ENCODE assay signal across 6 cellular contexts in genomic region chr10:97596101-97597055, GRCh38. TPM values are rescaled to one million over a fixed set of nuclear protein-coding genes. Genes with fewer than 3 reads are reported as not detected.
DNase-seq lines count a peak whose midpoint lies in the region; ATAC-seq, FAIRE-seq and TF ChIP-seq lines count a peak whose summit lies in the region.

No MANE protein-coding gene starts in this region.

- no peaks in the 10 kb centered on the region for H3K79me2 ChIP-seq in K562 (ENCODE audit: control insufficient read depth, insufficient read depth, low read length)

- no peak for TF ChIP-seq EP300 in K562 (IDR thresholded peaks at IDR 0.05; ENCODE audit: low read length)

- no peaks in the 10 kb centered on the region for H3K9me1 ChIP-seq in K562 (ENCODE audit: control insufficient read depth, insufficient read depth, low read length)

- peak overlapping the region; percentile 86 for H2AFZ ChIP-seq in K562 (ENCODE audit: low read depth, low read length)

- CTCF ChIA-PET in K562 (lab: Yijun Ruan, JAX; ENCODE audit: low intra/inter-chr PET ratio) = no interaction called here

- no peak for TF ChIP-seq RAD21 in K562 (CRISPR knock-in tag; conservative IDR thresholded peaks at IDR 0.05 in 1 of 2, IDR thresholded peaks at IDR 0.05 in 1 of 2)

- ATAC-seq in K562 (peak; percentile 71), HG03521 (IDR thresholded peaks at IDR 0.05; ENCODE audit: unreplicated experiment) (no peak), GM19467 (IDR thresholded peaks at IDR 0.05; ENCODE audit: unreplicated experiment) (no peak)

- H3K4me3 ChIP-seq in K562 = no peak overlapping the region
- H3K4me3 ChIP-seq in mesodermal cell (ENCODE audit: extremely low read depth, insufficient read depth, low read length, poor library complexity, severe bottlenecking) = no peak overlapping the region

- no peak overlapping the region for H3K4me2 ChIP-seq in K562 (ENCODE audit: insufficient read depth, low read length)

- 48% methylated on average over 8 of the region's 10 CpGs for WGBS in K562 (ENCODE audit: insufficient coverage, low coverage, missing lambda C conversion rate)
- 70 to 73% methylated on average over 6 to 7 of the region's 10 CpGs for WGBS in mesodermal cell (ENCODE audit: insufficient coverage in 2 of 2), 2 experiments

- no peaks in the 10 kb centered on the region for H3K27me3 ChIP-seq in K562 (ENCODE audit: control insufficient read depth in 2 of 2, insufficient read depth in 2 of 2, low read length in 2 of 2)

- H3K9ac ChIP-seq in K562 (ENCODE audit: insufficient read depth in 1 of 2, low read depth in 2 of 2, low read length in 2 of 2) = peak overlapping the region in 1 of 2 experiments; percentile 45; a peak in 2 of 4 replicates

- no peaks in the 10 kb centered on the region for H4K20me1 ChIP-seq in K562 (replicated peaks; ENCODE audit: control insufficient read depth, insufficient read depth, low read length)

- no peaks in the 10 kb centered on the region for H3K36me3 ChIP-seq in K562 (ENCODE audit: control insufficient read depth, insufficient read depth, low read length)
- no peaks in the 10 kb centered on the region for H3K36me3 ChIP-seq in mesodermal cell (ENCODE audit: control insufficient read depth, insufficient read depth, low read length)

- BruUV-seq in K562 (replicated peaks; lab: Mats Ljungman, UMichigan) = no TSS peak

- DNase-seq in Caki2 (ENCODE audit: low read depth) (peak; percentile 85), K562 (ENCODE audit: extremely low read depth in 1 of 4, low spot score in 3 of 4) (peak in 2 of 4 experiments; percentile 23 to 56), SIG-M5 (lab: John Stamatoyannopoulos, UW) (no peak)

- no peak for TF ChIP-seq CTCF in K562 (IDR thresholded peaks at IDR 0.05 in 2 of 3, conservative IDR thresholded peaks at IDR 0.05 in 1 of 3; ENCODE audit: insufficient read depth in 2 of 3, low read depth in 1 of 3, low read length in 3 of 3)

- POLR2A ChIA-PET in K562 (lab: Yijun Ruan, JAX) = interaction anchor here (0.9 to 1.4 kb wide), 2 partner anchors 12 to 130 kb away, joined by 3 to 6 read pairs; no protein-coding TSS in a partner anchor

- H3K4me1 ChIP-seq in K562 (replicated peaks in 1 of 2; ENCODE audit: control insufficient read depth in 2 of 2, insufficient read depth in 2 of 2, low read length in 2 of 2) (peaks cover 17 to 23% of the 10 kb centered on the region in 2 experiments), mesodermal cell (ENCODE audit: control insufficient read depth, insufficient read depth, low read length, poor library complexity, severe bottlenecking) (peaks cover 23% of the 10 kb centered on the region)

- in situ Hi-C loops in Caki2 (cut with HindIII; ENCODE audit: low pct_unique_long_range_greater_than_20kb, low sequenced_read_pairs) = no loop called here
- in situ Hi-C loops in K562 (cut with MboI) = no loop called here

- intact Hi-C loops in K562 (cut with micrococcal nuclease) = no loop called here

- H3K27ac ChIP-seq in K562 (ENCODE audit: extremely low read depth, low read depth, low read length) = peak overlapping the region; percentile 22; the same call in 1 of the 3 replicates
- H3K27ac ChIP-seq in mesodermal cell (ENCODE audit: low read depth, low read length, severe bottlenecking) = peak overlapping the region; percentile 96

- H3K9me3 ChIP-seq in K562 (replicated peaks; ENCODE audit: control insufficient read depth, insufficient read depth, low read depth, low read length) (no peaks in the 10 kb centered on the region), mesodermal cell (ENCODE audit: control insufficient read depth, low read length) (no peaks in the 10 kb centered on the region)

- TF ChIP-seq POLR2A in K562 (conservative IDR thresholded peaks at IDR 0.05) = no peak

- peak; percentile 69 for FAIRE-seq in K562 (lab: Jason Lieb, UNC)

RNA-seq across cellular contexts. Expression of gene C10orf62, which starts 6.9 kb away (rescaled TPM):
- total RNA-seq in Caki2 (2014; rRNA removed; shearing (Covaris generic); ENCODE audit: low replicate concordance) = 0.41 TPM in 1 of 2 replicates, not detected in the other
- total RNA-seq in K562 (2011; cell fraction: chromatin; rRNA removed; ENCODE audit: low replicate concordance) = not detected in 2 replicates
- total RNA-seq in K562 (2011; cell fraction: nucleolus; rRNA removed) = not detected in 2 replicates
- total RNA-seq in K562 (2011; cell fraction: nucleoplasm; rRNA removed) = not detected in 2 replicates
- not detected in 2 replicates for total RNA-seq in K562 (2014; rRNA removed)
- total RNA-seq in K562 (2014; rRNA removed; fragmentation: Illumina TruSeq; extraction: Trizol) = not detected in 2 replicates
- not detected in 2 replicates for total RNA-seq in K562 (2015; rRNA removed; fragmentation: Illumina TruSeq; extraction: Trizol)
- total RNA-seq in K562 (2021) = not detected in 2 replicates
- polyA plus RNA-seq in K562 (2011; rRNA removed) = not detected in 2 replicates
- not detected in 2 replicates for polyA plus RNA-seq in K562 (2011; cell fraction: cytosol; rRNA removed)
- polyA plus RNA-seq in K562 (2011; cell fraction: nucleus; rRNA removed) = not detected in 2 replicates
- not detected in 2 replicates for polyA plus RNA-seq in K562 (2012)
- not detected in 2 replicates for polyA plus RNA-seq in K562 (2014; fragmentation: Illumina TruSeq; extraction: Trizol)
- not detected for polyA plus RNA-seq in K562 (2014; fragmentation: Nextera tagmentation; extraction: Ambion mirVana)
- polyA plus RNA-seq in K562 (2014; rRNA removed) = not detected in 2 replicates
- polyA minus RNA-seq in K562 (2011; rRNA and poly(A)+ RNA removed) = not detected in 2 replicates
- polyA minus RNA-seq in K562 (2011; cell fraction: cytosol; rRNA and poly(A)+ RNA removed) = not detected in 2 replicates
- polyA minus RNA-seq in K562 (2011; cell fraction: nucleus; rRNA and poly(A)+ RNA removed) = not detected in 2 replicates
- not detected for polyA plus RNA-seq in mesodermal cell (2013, experiment 1 of 2)
- polyA plus RNA-seq in mesodermal cell (2013, experiment 2 of 2) = not detected

RNA-seq across cellular contexts. Expression of gene HOGA1, which starts 12.2 kb away (rescaled TPM):
- total RNA-seq in Caki2 (2014; rRNA removed; shearing (Covaris generic); ENCODE audit: low replicate concordance) = 70.8 and 91.3 TPM in 2 replicates
- total RNA-seq in K562 (2011; cell fraction: chromatin; rRNA removed; ENCODE audit: low replicate concordance) = not detected in 2 replicates
- not detected in 2 replicates for total RNA-seq in K562 (2011; cell fraction: nucleolus; rRNA removed)
- total RNA-seq in K562 (2011; cell fraction: nucleoplasm; rRNA removed) = not detected in 2 replicates
- total RNA-seq in K562 (2014; rRNA removed) = not detected in 2 replicates
- not detected in 2 replicates for total RNA-seq in K562 (2014; rRNA removed; fragmentation: Illumina TruSeq; extraction: Trizol)
- not detected in 2 replicates for total RNA-seq in K562 (2015; rRNA removed; fragmentation: Illumina TruSeq; extraction: Trizol)
- not detected in 2 replicates for total RNA-seq in K562 (2021)
- not detected in 2 replicates for polyA plus RNA-seq in K562 (2011; rRNA removed)
- polyA plus RNA-seq in K562 (2011; cell fraction: cytosol; rRNA removed) = not detected in 2 replicates
- polyA plus RNA-seq in K562 (2011; cell fraction: nucleus; rRNA removed) = not detected in 2 replicates
- polyA plus RNA-seq in K562 (2012) = 0.03 TPM in 1 of 2 replicates, not detected in the other
- not detected in 2 replicates for polyA plus RNA-seq in K562 (2014; fragmentation: Illumina TruSeq; extraction: Trizol)
- polyA plus RNA-seq in K562 (2014; fragmentation: Nextera tagmentation; extraction: Ambion mirVana) = not detected
- polyA plus RNA-seq in K562 (2014; rRNA removed) = not detected in 2 replicates
- polyA minus RNA-seq in K562 (2011; rRNA and poly(A)+ RNA removed) = not detected in 2 replicates
- not detected in 2 replicates for polyA minus RNA-seq in K562 (2011; cell fraction: cytosol; rRNA and poly(A)+ RNA removed)
- not detected in 2 replicates for polyA minus RNA-seq in K562 (2011; cell fraction: nucleus; rRNA and poly(A)+ RNA removed)
- 0.74 TPM for polyA plus RNA-seq in mesodermal cell (2013, experiment 1 of 2)
- 1.3 TPM for polyA plus RNA-seq in mesodermal cell (2013, experiment 2 of 2)

RNA-seq across cellular contexts. Expression of gene ANKRD2, which starts 23.8 kb away (rescaled TPM):
- total RNA-seq in Caki2 (2014; rRNA removed; shearing (Covaris generic); ENCODE audit: low replicate concordance) = 15.6 and 19.4 TPM in 2 replicates
- not detected in 2 replicates for total RNA-seq in K562 (2011; cell fraction: chromatin; rRNA removed; ENCODE audit: low replicate concordance)
- total RNA-seq in K562 (2011; cell fraction: nucleolus; rRNA removed) = not detected in 2 replicates
- not detected in 2 replicates for total RNA-seq in K562 (2011; cell fraction: nucleoplasm; rRNA removed)
- total RNA-seq in K562 (2014; rRNA removed) = not detected in 2 replicates
- not detected in 2 replicates for total RNA-seq in K562 (2014; rRNA removed; fragmentation: Illumina TruSeq; extraction: Trizol)
- not detected in 2 replicates for total RNA-seq in K562 (2015; rRNA removed; fragmentation: Illumina TruSeq; extraction: Trizol)
- total RNA-seq in K562 (2021) = not detected in 2 replicates
- not detected in 2 replicates for polyA plus RNA-seq in K562 (2011; rRNA removed)
- not detected in 2 replicates for polyA plus RNA-seq in K562 (2011; cell fraction: cytosol; rRNA removed)
- polyA plus RNA-seq in K562 (2011; cell fraction: nucleus; rRNA removed) = not detected in 2 replicates
- not detected in 2 replicates for polyA plus RNA-seq in K562 (2012)
- not detected in 2 replicates for polyA plus RNA-seq in K562 (2014; fragmentation: Illumina TruSeq; extraction: Trizol)
- polyA plus RNA-seq in K562 (2014; fragmentation: Nextera tagmentation; extraction: Ambion mirVana) = not detected
- not detected in 2 replicates for polyA plus RNA-seq in K562 (2014; rRNA removed)
- not detected in 2 replicates for polyA minus RNA-seq in K562 (2011; rRNA and poly(A)+ RNA removed)
- polyA minus RNA-seq in K562 (2011; cell fraction: cytosol; rRNA and poly(A)+ RNA removed) = not detected in 2 replicates
- not detected in 2 replicates for polyA minus RNA-seq in K562 (2011; cell fraction: nucleus; rRNA and poly(A)+ RNA removed)
- polyA plus RNA-seq in mesodermal cell (2013, experiment 1 of 2) = not detected
- not detected for polyA plus RNA-seq in mesodermal cell (2013, experiment 2 of 2)

RNA-seq across cellular contexts. Expression of gene MORN4, which starts 36.9 kb away (rescaled TPM):
- 8.2 and 10.5 TPM in 2 replicates for total RNA-seq in Caki2 (2014; rRNA removed; shearing (Covaris generic); ENCODE audit: low replicate concordance)
- 12.5 and 13.3 TPM in 2 replicates for total RNA-seq in K562 (2011; cell fraction: chromatin; rRNA removed; ENCODE audit: low replicate concordance)
- 9.8 and 11.2 TPM in 2 replicates for total RNA-seq in K562 (2011; cell fraction: nucleolus; rRNA removed)
- total RNA-seq in K562 (2011; cell fraction: nucleoplasm; rRNA removed) = 12.8 and 17.4 TPM in 2 replicates
- total RNA-seq in K562 (2014; rRNA removed) (8.8 and 10.9 TPM in 2 replicates), K562 (2014; rRNA removed; fragmentation: Illumina TruSeq; extraction: Trizol) (10.7 and 11.0 TPM in 2 replicates), K562 (2015; rRNA removed; fragmentation: Illumina TruSeq; extraction: Trizol) (7.1 and 8.3 TPM in 2 replicates), K562 (2021) (11.4 and 12.1 TPM in 2 replicates)
- polyA plus RNA-seq in K562 (2011; rRNA removed) (23.9 and 27.6 TPM in 2 replicates), K562 (2014; fragmentation: Illumina TruSeq; extraction: Trizol) (14.7 and 19.3 TPM in 2 replicates), K562 (2014; fragmentation: Nextera tagmentation; extraction: Ambion mirVana) (10 to 100 TPM; 10.4 to 11.7 TPM), K562 (2014; rRNA removed) (18.3 and 28.1 TPM in 2 replicates)
- 18.1 and 28.7 TPM in 2 replicates for polyA plus RNA-seq in K562 (2011; cell fraction: cytosol; rRNA removed)
- polyA plus RNA-seq in K562 (2011; cell fraction: nucleus; rRNA removed) = 11.7 and 17.4 TPM in 2 replicates
- polyA plus RNA-seq in K562 (2012) = 13.1 and 15.7 TPM in 2 replicates
- polyA minus RNA-seq in K562 (2011; rRNA and poly(A)+ RNA removed) = 8.1 and 10.0 TPM in 2 replicates
- 3.1 and 4.8 TPM in 2 replicates for polyA minus RNA-seq in K562 (2011; cell fraction: cytosol; rRNA and poly(A)+ RNA removed)
- 1.9 and 3.0 TPM in 2 replicates for polyA minus RNA-seq in K562 (2011; cell fraction: nucleus; rRNA and poly(A)+ RNA removed)
- 17.3 TPM for polyA plus RNA-seq in mesodermal cell (2013, experiment 1 of 2)
- 15.0 TPM for polyA plus RNA-seq in mesodermal cell (2013, experiment 2 of 2)

RNA-seq across cellular contexts. Expression of gene PI4K2A, which starts 44.1 kb away (rescaled TPM):
- 12.7 and 13.6 TPM in 2 replicates for total RNA-seq in Caki2 (2014; rRNA removed; shearing (Covaris generic); ENCODE audit: low replicate concordance)
- total RNA-seq in K562 (2011; cell fraction: chromatin; rRNA removed; ENCODE audit: low replicate concordance) = 13.6 and 25.0 TPM in 2 replicates
- total RNA-seq in K562 (2011; cell fraction: nucleolus; rRNA removed) = 15.9 and 17.7 TPM in 2 replicates
- 19.7 and 21.3 TPM in 2 replicates for total RNA-seq in K562 (2011; cell fraction: nucleoplasm; rRNA removed)
- total RNA-seq in K562 (2014; rRNA removed) = 16.5 and 18.2 TPM in 2 replicates
- 11.1 and 11.3 TPM in 2 replicates for total RNA-seq in K562 (2014; rRNA removed; fragmentation: Illumina TruSeq; extraction: Trizol)
- total RNA-seq in K562 (2015; rRNA removed; fragmentation: Illumina TruSeq; extraction: Trizol) = 12.2 and 13.3 TPM in 2 replicates
- 18.6 and 20.1 TPM in 2 replicates for total RNA-seq in K562 (2021)
- 24.2 and 28.4 TPM in 2 replicates for polyA plus RNA-seq in K562 (2011; rRNA removed)
- polyA plus RNA-seq in K562 (2011; cell fraction: cytosol; rRNA removed) = 27.2 and 28.2 TPM in 2 replicates
- polyA plus RNA-seq in K562 (2011; cell fraction: nucleus; rRNA removed) = 18.6 and 20.6 TPM in 2 replicates
- polyA plus RNA-seq in K562 (2012) = 14.1 and 20.3 TPM in 2 replicates
- polyA plus RNA-seq in K562 (2014; fragmentation: Illumina TruSeq; extraction: Trizol) = 18.9 and 20.3 TPM in 2 replicates
- polyA plus RNA-seq in K562 (2014; fragmentation: Nextera tagmentation; extraction: Ambion mirVana) = 1 to 10 TPM; 4.4 to 6.3 TPM
- 16.4 and 18.9 TPM in 2 replicates for polyA plus RNA-seq in K562 (2014; rRNA removed)
- polyA minus RNA-seq in K562 (2011; rRNA and poly(A)+ RNA removed) = 17.1 and 20.2 TPM in 2 replicates
- 8.8 and 12.1 TPM in 2 replicates for polyA minus RNA-seq in K562 (2011; cell fraction: cytosol; rRNA and poly(A)+ RNA removed)
- 5.9 and 7.6 TPM in 2 replicates for polyA minus RNA-seq in K562 (2011; cell fraction: nucleus; rRNA and poly(A)+ RNA removed)
- polyA plus RNA-seq in mesodermal cell (2013, experiment 1 of 2) = 25.2 TPM
- 23.1 TPM for polyA plus RNA-seq in mesodermal cell (2013, experiment 2 of 2)

Comparison
In these comparisons a context has a peak if more than half of its experiments do, and no peak if none do; other contexts are left out.
1. RNA of gene HOGA1, which starts 12.2 kb away (total RNA-seq): 70.8 to 91.3 TPM in Caki2; not detected in K562; every median in the first group is over 10 times any median in the second.
2. RNA of gene ANKRD2, which starts 23.8 kb away (total RNA-seq): 15.6 to 19.4 TPM in Caki2; not detected in K562; every median in the first group is over 10 times any median in the second.